Comparison of ENCODE assay signal across 8 cellular contexts in genomic region chr7:8261711-8262695, GRCh38. TPM values are rescaled to one million over a fixed set of nuclear protein-coding genes. Genes with fewer than 3 reads are reported as not detected.
DNase-seq lines count a peak whose midpoint lies in the region; ATAC-seq and TF ChIP-seq lines count a peak whose summit lies in the region.

ICA1 (minus strand) TSS chr7:8262167; CDS start chr7:8235926, 26,241 bp downstream.

- H3K9me3 ChIP-seq in RWPE2 (ENCODE audit: severe bottlenecking) = no peaks in the 10 kb centered on the region
- H3K9me3 ChIP-seq in breast epithelium = no peaks in the 10 kb centered on the region
- H3K9me3 ChIP-seq in iPS-18c (ENCODE audit: control insufficient read depth, insufficient read depth, low read length) = no peaks in the 10 kb centered on the region

- no peaks in the 10 kb centered on the region for H3K36me3 ChIP-seq in RWPE2 (ENCODE audit: low read depth)
- H3K36me3 ChIP-seq in breast epithelium = no peaks in the 10 kb centered on the region

- H3K27ac ChIP-seq in RWPE2 (ENCODE audit: poor library complexity, severe bottlenecking) (no peak within 1 kb of the TSS), breast epithelium (peak within 1 kb of the TSS; percentile 92 to 95)

- peak within 1 kb of the TSS; percentile 51 for H3K4me3 ChIP-seq in RWPE2 (ENCODE audit: severe bottlenecking)
- peak within 1 kb of the TSS; percentile 62 to 85 (median 80) for H3K4me3 ChIP-seq in breast epithelium
- H3K4me3 ChIP-seq in iPS-18c (ENCODE audit: insufficient read depth, low read depth, low read length) = peak within 1 kb of the TSS; percentile 77

- TF ChIP-seq CTCF in RWPE2 (IDR thresholded peaks at IDR 0.05; ENCODE audit: poor library complexity, severe bottlenecking) (peak; percentile 14), breast epithelium (IDR thresholded peaks at IDR 0.05) (no peak)

- intact Hi-C loops in breast epithelium (cut with DNase I; ENCODE audit: low total_unique reads) = no loop called here
- intact Hi-C loops in sciatic nerve (cut with DNase I) = no loop called here

- H3K4me1 ChIP-seq in RWPE2 (ENCODE audit: insufficient read depth, poor library complexity, severe bottlenecking) = no peaks in the 10 kb centered on the region
- no peaks in the 10 kb centered on the region for H3K4me1 ChIP-seq in breast epithelium

- peaks cover 6% of the 10 kb centered on the region for H3K27me3 ChIP-seq in RWPE2 (ENCODE audit: insufficient read depth, poor library complexity, severe bottlenecking)
- no peaks in the 10 kb centered on the region for H3K27me3 ChIP-seq in breast epithelium

- DNase-seq in CMK (ENCODE audit: low read depth) (peak; percentile 27), HuH-7 (ENCODE audit: low spot score) (peak; percentile 82), RWPE2 (ENCODE audit: low spot score) (peak; percentile 68), breast epithelium (ENCODE audit: low spot score in 2 of 2) (peak; percentile 29 to 75), sciatic nerve (ENCODE audit: low spot score) (peak; percentile 69), amniotic stem cell (lab: John Stamatoyannopoulos, UW) (no peak)

- ATAC-seq in GM19438 (IDR thresholded peaks at IDR 0.05; ENCODE audit: low read depth, unreplicated experiment) (peak; percentile 71), RWPE2 (ENCODE audit: low read depth) (peak; percentile 83), sciatic nerve (peak; percentile 53)

- TF ChIP-seq POLR2A in breast epithelium (IDR thresholded peaks at IDR 0.05) = peak; percentile 21

RNA-seq across cellular contexts. Expression of gene ICA1, which starts in this region (rescaled TPM):
- total RNA-seq in breast epithelium (10 to 100 TPM; 22.1 to 70.1 (median 45.7) TPM), sciatic nerve (27.0 TPM)
